Comparison of ENCODE assay signal across 1 cellular context in genomic region chr20:51185277-51185676, GRCh38.
TF ChIP-seq lines count a peak whose summit lies in the region.

No MANE protein-coding gene starts in this region.

TF ChIP-seq in H1, 55 proteins besides CTCF, POLR2A, EP300 and RAD21 (continued from another document):
- TF ChIP-seq RNF2 (IDR thresholded peaks at IDR 0.05; ENCODE audit: borderline replicate concordance, low read depth, low read length, missing control alignments, poor library complexity, severe bottlenecking) (no peak), EZH2 (IDR thresholded peaks at IDR 0.05; ENCODE audit: low read depth, low read length, severe bottlenecking) (no peak), GABPA (IDR thresholded peaks at IDR 0.05; ENCODE audit: borderline replicate concordance, insufficient read depth, low read length) (no peak), NRF1 (IDR thresholded peaks at IDR 0.05; ENCODE audit: low read depth, low read length) (no peak), HDAC2 (IDR thresholded peaks at IDR 0.05; ENCODE audit: borderline replicate concordance in 1 of 2, low read depth in 2 of 2, low read length in 2 of 2) (no peak), SIRT6 (IDR thresholded peaks at IDR 0.05; ENCODE audit: low read length) (no peak), USF2 (IDR thresholded peaks at IDR 0.05; ENCODE audit: low read length) (no peak), E2F6 (IDR thresholded peaks at IDR 0.05) (no peak), RFX5 (IDR thresholded peaks at IDR 0.05; ENCODE audit: borderline replicate concordance, low read depth, low read length) (no peak), BRCA1 (IDR thresholded peaks at IDR 0.05; ENCODE audit: low read depth, low read length) (no peak), ZNF274 (IDR thresholded peaks at IDR 0.05; ENCODE audit: borderline replicate concordance, extremely low read depth, low read length) (no peak), FOSL1 (IDR thresholded peaks at IDR 0.05; ENCODE audit: insufficient read depth, low read depth, low read length) (no peak), KDM4A (IDR thresholded peaks at IDR 0.05; ENCODE audit: low read depth, low read length, severe bottlenecking) (no peak), PHF8 (conservative IDR thresholded peaks at IDR 0.05; ENCODE audit: low read depth, low read length) (no peak)
